ENCODE assay signal across 1 cellular context in genomic region chr17:7842380-7842949, GRCh38.
TF ChIP-seq lines count a peak whose summit lies in the region.

No MANE protein-coding gene starts in this region.

TF ChIP-seq in HepG2, 621 proteins besides CTCF, POLR2A, EP300 and RAD21 (continued from another document and continues in another):
- no peak for TF ChIP-seq HBP1 (CRISPR knock-in tag; IDR thresholded peaks at IDR 0.05; ENCODE audit: low read depth)
- TF ChIP-seq ZNF335 (CRISPR knock-in tag; IDR thresholded peaks at IDR 0.05), result no peak
- TF ChIP-seq HNRNPL (IDR thresholded peaks at IDR 0.05; ENCODE audit: low read depth, low read length), result no peak
- no peak for TF ChIP-seq GATA4 (IDR thresholded peaks at IDR 0.05; ENCODE audit: borderline replicate concordance, low read depth)
- peak; percentile 14 for TF ChIP-seq PCBP2 (optimal IDR thresholded peaks at IDR 0.05; ENCODE audit: low read depth, low read length, poor library complexity, severe bottlenecking)
- TF ChIP-seq SNAPC4 (CRISPR knock-in tag; IDR thresholded peaks at IDR 0.05), result no peak
- TF ChIP-seq ZNF121 (CRISPR knock-in tag; IDR thresholded peaks at IDR 0.05), result no peak
- no peak for TF ChIP-seq GATAD2A (CRISPR knock-in tag; IDR thresholded peaks at IDR 0.05)
- no peak for TF ChIP-seq ZNF207 (IDR thresholded peaks at IDR 0.05; ENCODE audit: borderline replicate concordance)
- peak; percentile 80 for TF ChIP-seq FOSL2 (CRISPR knock-in tag; IDR thresholded peaks at IDR 0.05)
- TF ChIP-seq NFAT5 (CRISPR knock-in tag; IDR thresholded peaks at IDR 0.05), result no peak
- TF ChIP-seq MBD4 (IDR thresholded peaks at IDR 0.05; ENCODE audit: borderline replicate concordance, low read length), result no peak
- TF ChIP-seq ZNF644 (CRISPR knock-in tag; IDR thresholded peaks at IDR 0.05; ENCODE audit: low read depth), result no peak
- 0 out of 2 replicates have a peak, but pooled peaks have one; percentile 1 for TF ChIP-seq BCL6 (CRISPR knock-in tag; IDR thresholded peaks at IDR 0.05)
- TF ChIP-seq ZFP91 (CRISPR knock-in tag; IDR thresholded peaks at IDR 0.05; ENCODE audit: borderline replicate concordance), result peak; percentile 85; the same call in 1 of the 2 replicates
- no peak for TF ChIP-seq MZF1 (CRISPR knock-in tag; IDR thresholded peaks at IDR 0.05; ENCODE audit: borderline replicate concordance)
- TF ChIP-seq SCMH1 (CRISPR knock-in tag; IDR thresholded peaks at IDR 0.05; ENCODE audit: borderline replicate concordance), result no peak
- peak; percentile 5 for TF ChIP-seq YY1 (IDR thresholded peaks at IDR 0.05; ENCODE audit: insufficient read depth, insufficient replicate concordance, low read depth, low read length)
- TF ChIP-seq ZBTB37 (CRISPR knock-in tag; IDR thresholded peaks at IDR 0.05), result 0 out of 2 replicates have a peak, but pooled peaks have one; percentile 10
- TF ChIP-seq ZNF670 (CRISPR knock-in tag; IDR thresholded peaks at IDR 0.05; ENCODE audit: borderline replicate concordance), result 0 out of 2 replicates have a peak, but pooled peaks have one; percentile 26
- no peak for TF ChIP-seq ZNF382 (CRISPR knock-in tag; IDR thresholded peaks at IDR 0.05; ENCODE audit: borderline replicate concordance)
- TF ChIP-seq ZNF563 (CRISPR knock-in tag; IDR thresholded peaks at IDR 0.05), result no peak
- TF ChIP-seq SIX4 (CRISPR knock-in tag; IDR thresholded peaks at IDR 0.05), result no peak
- peak; percentile 70; the same call in 1 of the 2 replicates for TF ChIP-seq PATZ1 (CRISPR knock-in tag; IDR thresholded peaks at IDR 0.05)
- TF ChIP-seq MAZ (IDR thresholded peaks at IDR 0.05; ENCODE audit: borderline replicate concordance, low read depth, low read length), result no peak; the same call in 1 of the 2 replicates
- 0 out of 2 replicates have a peak, but pooled peaks have one; percentile 5 for TF ChIP-seq MAZ (CRISPR knock-in tag; IDR thresholded peaks at IDR 0.05; ENCODE audit: low read depth)
- no peak for TF ChIP-seq ARHGAP35 (CRISPR knock-in tag; IDR thresholded peaks at IDR 0.05; ENCODE audit: borderline replicate concordance)
- TF ChIP-seq NRL (CRISPR knock-in tag; IDR thresholded peaks at IDR 0.05; ENCODE audit: borderline replicate concordance), result no peak; the same call in 1 of the 2 replicates
- no peak for TF ChIP-seq ZBTB2 (CRISPR knock-in tag; IDR thresholded peaks at IDR 0.05; ENCODE audit: low read depth)
- peak; percentile 8; the same call in 1 of the 2 replicates for TF ChIP-seq NCOR1 (IDR thresholded peaks at IDR 0.05; ENCODE audit: borderline replicate concordance, low read length)
- TF ChIP-seq ZNF180 (CRISPR knock-in tag; IDR thresholded peaks at IDR 0.05; ENCODE audit: borderline replicate concordance, low read depth), result no peak
- no peak for TF ChIP-seq KDM1A (CRISPR knock-in tag; IDR thresholded peaks at IDR 0.05)
- TF ChIP-seq SPEN (CRISPR knock-in tag; IDR thresholded peaks at IDR 0.05; ENCODE audit: low read depth), result peak; percentile 35; the same call in 1 of the 2 replicates
- TF ChIP-seq RNF2 (conservative IDR thresholded peaks at IDR 0.05; ENCODE audit: low read depth), result 0 out of 2 replicates have a peak, but pooled peaks have one; percentile 44
- no peak; the same call in 1 of the 2 replicates for TF ChIP-seq ZNF639 (CRISPR knock-in tag; conservative IDR thresholded peaks at IDR 0.05)
- no peak for TF ChIP-seq TFDP1 (CRISPR knock-in tag; IDR thresholded peaks at IDR 0.05; ENCODE audit: borderline replicate concordance)
